ENCODE assay signal across 22 cellular contexts in genomic region chr3:33403756-33404155, GRCh38. TPM values are rescaled to one million over a fixed set of nuclear protein-coding genes. Genes with fewer than 3 reads are reported as not detected.
DNase-seq lines count a peak whose midpoint lies in the region; ATAC-seq lines count a peak whose summit lies in the region.
"Had no signal": no experiment of that assay in that cellular context is flagged by ENCODE, and none has a peak within 500 bp of the region (broad histone marks: within the 10 kb centered on the region; RNA-seq: fewer than 3 reads in every experiment).

No MANE protein-coding gene starts in this region.

- no peak overlapping the region for H3K4me3 ChIP-seq in MG63
- H3K4me3 ChIP-seq: BLaER1, PC-9 had no signal

- ATAC-seq in HG02623 (IDR thresholded peaks at IDR 0.05; ENCODE audit: unreplicated experiment), result no peak
- ATAC-seq: CD8-positive, alpha-beta T cell had no signal

- H3K36me3 ChIP-seq in MG63, result peaks cover 39% of the 10 kb centered on the region

- no peaks in the 10 kb centered on the region for H3K27me3 ChIP-seq in MG63
- H3K27me3 ChIP-seq: BLaER1 had no signal

- DNase-seq in M059J (ENCODE audit: low read depth) (peak; percentile 23), astrocyte of the hippocampus (ENCODE audit: low read depth, low spot score) (peak; percentile 34), myocyte (ENCODE audit: low read depth) (peak; percentile 14), MG63 (no peak), HuH-7.5 (ENCODE audit: low spot score) (no peak), occipital lobe (lab: John Stamatoyannopoulos, UW) (no peak)
- DNase-seq: ACHN; Calu3; CD8-positive, alpha-beta T cell; DMS153; H7; KBM-7; NCI-H1092 treated with DMSO at 0.1 percent for 48 hours; NCI-H1436 treated with DMSO at 0.1 percent for 48 hours; NCI-H1930; NCI-H510A; NCI-H748 treated with DMSO at 0.1 percent for 48 hours; PC-9; SIG-M5; SK-N-SH had no signal

- no peaks in the 10 kb centered on the region for H3K9me3 ChIP-seq in MG63
- H3K9me3 ChIP-seq: BLaER1, SK-N-SH had no signal

RNA-seq across cellular contexts. Expression of gene UBP1, which starts 36.4 kb away (rescaled TPM):
- total RNA-seq in M059J (2014; rRNA removed; shearing (Covaris generic)), result 23.9 and 25.9 TPM in 2 replicates
- total RNA-seq in myocyte (24.3 and 24.4 TPM in 2 replicates), occipital lobe (81.9 TPM)
- 26.7 TPM for polyA plus RNA-seq in myocyte (2012)
- total RNA-seq in MG63 (2014; rRNA removed; shearing (Covaris generic); ENCODE audit: low replicate concordance), result 44.8 and 50.2 TPM in 2 replicates

Comparison
In these comparisons a context has a peak if more than half of its experiments do, and no peak if none do; other contexts are left out.
1. DNase-seq: peak in M059J (single experiment), astrocyte of the hippocampus (single experiment) and myocyte (single experiment); none in MG63 (single experiment), HuH-7.5 (single experiment) and occipital lobe (single experiment).